In genomic region chr11:18012906-18013781, GRCh38 we compare ENCODE assay signal across 1 cellular context.
TF ChIP-seq lines count a peak whose summit lies in the region.

Gene SERGEF (minus strand): TSS chr11:18013047. CDS start chr11:18013010, 37 bp downstream.

TF ChIP-seq in K562, 482 proteins besides CTCF, POLR2A, EP300 and RAD21 (continued from another document and continues in another):
- peak; percentile 65 for TF ChIP-seq MGA (IDR thresholded peaks at IDR 0.05)
- TF ChIP-seq ZNF639 (CRISPR knock-in tag; conservative IDR thresholded peaks at IDR 0.05 in 1 of 2, IDR thresholded peaks at IDR 0.05 in 1 of 2): peak in 1 of 2 experiments; percentile 92; a peak in 2 of 4 replicates
- peak in 1 of 2 experiments; percentile 77; a peak in 2 of 4 replicates for TF ChIP-seq UBTF (IDR thresholded peaks at IDR 0.05; ENCODE audit: borderline replicate concordance in 1 of 2, low read depth in 2 of 2, low read length in 2 of 2)
- peak; percentile 37; the same call in 1 of the 2 replicates for TF ChIP-seq BCOR (IDR thresholded peaks at IDR 0.05)
- peak; percentile 45 for TF ChIP-seq POLR2B (IDR thresholded peaks at IDR 0.05; ENCODE audit: low read depth, partially characterized antibody)
- peak; percentile 28; the same call in 1 of the 2 replicates for TF ChIP-seq POLR2AphosphoS5 (IDR thresholded peaks at IDR 0.05; ENCODE audit: control insufficient read depth, insufficient read depth, low read depth, low read length)
- TF ChIP-seq ESRRB (CRISPR knock-in tag; IDR thresholded peaks at IDR 0.05; ENCODE audit: borderline replicate concordance): no peak
- TF ChIP-seq NR3C1 (CRISPR knock-in tag; IDR thresholded peaks at IDR 0.05): no peak
- no peak for TF ChIP-seq KHSRP (IDR thresholded peaks at IDR 0.05)
- 0 out of 2 replicates have a peak, but pooled peaks have one; percentile 35 for TF ChIP-seq HBP1 (CRISPR knock-in tag; IDR thresholded peaks at IDR 0.05)
- TF ChIP-seq RERE (CRISPR knock-in tag; IDR thresholded peaks at IDR 0.05; ENCODE audit: borderline replicate concordance): 0 out of 2 replicates have a peak, but pooled peaks have one; percentile 24
- TF ChIP-seq ARID3B (CRISPR knock-in tag; IDR thresholded peaks at IDR 0.05; ENCODE audit: borderline replicate concordance): 0 out of 2 replicates have a peak, but pooled peaks have one; percentile 67
- 0 out of 2 replicates have a peak, but pooled peaks have one; percentile 23 for TF ChIP-seq HCFC1 (IDR thresholded peaks at IDR 0.05; ENCODE audit: low read depth, low read length)
- peak; percentile 11 for TF ChIP-seq MEIS2 (IDR thresholded peaks at IDR 0.05; ENCODE audit: partially characterized antibody)
- 0 out of 2 replicates have a peak, but pooled peaks have one; percentile 35 for TF ChIP-seq ZBTB17 (CRISPR knock-in tag; IDR thresholded peaks at IDR 0.05)
- no peak for TF ChIP-seq THRA (IDR thresholded peaks at IDR 0.05)
- TF ChIP-seq SMAD2 (IDR thresholded peaks at IDR 0.05; ENCODE audit: low read depth, low read length): no peak
- peak; percentile 55 to 84 for TF ChIP-seq E2F6 (IDR thresholded peaks at IDR 0.05; ENCODE audit: borderline replicate concordance in 1 of 2, extremely low read depth in 1 of 2, insufficient read depth in 1 of 2, insufficient read length in 1 of 2, low read depth in 1 of 2, low read length in 1 of 2, poor library complexity in 1 of 2, severe bottlenecking in 1 of 2)
- peak; percentile 80 for TF ChIP-seq GABPA (tag; conservative IDR thresholded peaks at IDR 0.05; ENCODE audit: low read depth)
- TF ChIP-seq CXXC5 (CRISPR knock-in tag; IDR thresholded peaks at IDR 0.05): peak; percentile 84
- TF ChIP-seq SOX6 (IDR thresholded peaks at IDR 0.05): peak; percentile 35; the same call in 1 of the 2 replicates
- no peak for TF ChIP-seq PHF21A (IDR thresholded peaks at IDR 0.05; ENCODE audit: borderline replicate concordance, low read depth)
- TF ChIP-seq PHF20 (IDR thresholded peaks at IDR 0.05; ENCODE audit: partially characterized antibody): peak; percentile 49
